In genomic region chr13:44842158-44842557, GRCh38 we compare ENCODE assay signal across 1 cellular context.
A peak's percentile ranks its signal among the peaks of the same experiment; 100 is the strongest.
TF ChIP-seq lines count a peak whose summit lies in the region.

No MANE protein-coding gene starts in this region.

TF ChIP-seq in SK-N-SH, 30 proteins besides CTCF, POLR2A, EP300 and RAD21 (continued from another document):
- TF ChIP-seq, protein P1, sequence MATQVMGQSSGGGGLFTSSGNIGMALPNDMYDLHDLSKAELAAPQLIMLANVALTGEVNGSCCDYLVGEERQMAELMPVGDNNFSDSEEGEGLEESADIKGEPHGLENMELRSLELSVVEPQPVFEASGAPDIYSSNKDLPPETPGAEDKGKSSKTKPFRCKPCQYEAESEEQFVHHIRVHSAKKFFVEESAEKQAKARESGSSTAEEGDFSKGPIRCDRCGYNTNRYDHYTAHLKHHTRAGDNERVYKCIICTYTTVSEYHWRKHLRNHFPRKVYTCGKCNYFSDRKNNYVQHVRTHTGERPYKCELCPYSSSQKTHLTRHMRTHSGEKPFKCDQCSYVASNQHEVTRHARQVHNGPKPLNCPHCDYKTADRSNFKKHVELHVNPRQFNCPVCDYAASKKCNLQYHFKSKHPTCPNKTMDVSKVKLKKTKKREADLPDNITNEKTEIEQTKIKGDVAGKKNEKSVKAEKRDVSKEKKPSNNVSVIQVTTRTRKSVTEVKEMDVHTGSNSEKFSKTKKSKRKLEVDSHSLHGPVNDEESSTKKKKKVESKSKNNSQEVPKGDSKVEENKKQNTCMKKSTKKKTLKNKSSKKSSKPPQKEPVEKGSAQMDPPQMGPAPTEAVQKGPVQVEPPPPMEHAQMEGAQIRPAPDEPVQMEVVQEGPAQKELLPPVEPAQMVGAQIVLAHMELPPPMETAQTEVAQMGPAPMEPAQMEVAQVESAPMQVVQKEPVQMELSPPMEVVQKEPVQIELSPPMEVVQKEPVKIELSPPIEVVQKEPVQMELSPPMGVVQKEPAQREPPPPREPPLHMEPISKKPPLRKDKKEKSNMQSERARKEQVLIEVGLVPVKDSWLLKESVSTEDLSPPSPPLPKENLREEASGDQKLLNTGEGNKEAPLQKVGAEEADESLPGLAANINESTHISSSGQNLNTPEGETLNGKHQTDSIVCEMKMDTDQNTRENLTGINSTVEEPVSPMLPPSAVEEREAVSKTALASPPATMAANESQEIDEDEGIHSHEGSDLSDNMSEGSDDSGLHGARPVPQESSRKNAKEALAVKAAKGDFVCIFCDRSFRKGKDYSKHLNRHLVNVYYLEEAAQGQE (IDR thresholded peaks at IDR 0.05; ENCODE audit: low read depth, low read length), result no peak
- no peak for TF ChIP-seq EZH2phosphoT487 (IDR thresholded peaks at IDR 0.05; ENCODE audit: borderline replicate concordance, low read depth)
- TF ChIP-seq FOXJ3 (CRISPR knock-in tag; IDR thresholded peaks at IDR 0.05), result no peak
- no peak for TF ChIP-seq ZBTB33 (IDR thresholded peaks at IDR 0.05; ENCODE audit: borderline replicate concordance, low read depth)
- peak; percentile 67 for TF ChIP-seq TCF12 (IDR thresholded peaks at IDR 0.05)
- peak; percentile 59; the same call in 1 of the 2 replicates for TF ChIP-seq TEAD4 (IDR thresholded peaks at IDR 0.05; ENCODE audit: borderline replicate concordance, insufficient read depth)
- no peak for TF ChIP-seq RFX5 (IDR thresholded peaks at IDR 0.05; ENCODE audit: low read length)
- TF ChIP-seq, protein P2, sequence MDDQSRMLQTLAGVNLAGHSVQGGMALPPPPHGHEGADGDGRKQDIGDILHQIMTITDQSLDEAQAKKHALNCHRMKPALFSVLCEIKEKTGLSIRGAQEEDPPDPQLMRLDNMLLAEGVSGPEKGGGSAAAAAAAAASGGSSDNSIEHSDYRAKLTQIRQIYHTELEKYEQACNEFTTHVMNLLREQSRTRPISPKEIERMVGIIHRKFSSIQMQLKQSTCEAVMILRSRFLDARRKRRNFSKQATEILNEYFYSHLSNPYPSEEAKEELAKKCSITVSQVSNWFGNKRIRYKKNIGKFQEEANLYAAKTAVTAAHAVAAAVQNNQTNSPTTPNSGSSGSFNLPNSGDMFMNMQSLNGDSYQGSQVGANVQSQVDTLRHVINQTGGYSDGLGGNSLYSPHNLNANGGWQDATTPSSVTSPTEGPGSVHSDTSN (IDR thresholded peaks at IDR 0.05), result peak; percentile 61
- no peak for TF ChIP-seq MAX (IDR thresholded peaks at IDR 0.05; ENCODE audit: low read depth)
- TF ChIP-seq SMC3 (IDR thresholded peaks at IDR 0.05; ENCODE audit: low read depth, low read length), result no peak
- TF ChIP-seq RCOR1 (IDR thresholded peaks at IDR 0.05; ENCODE audit: low read length), result no peak
- TF ChIP-seq FOSL2 (IDR thresholded peaks at IDR 0.05; ENCODE audit: borderline replicate concordance, low read depth), result peak; percentile 86
- peak; percentile 82 for TF ChIP-seq FOXM1 (IDR thresholded peaks at IDR 0.05; ENCODE audit: low read depth)
- TF ChIP-seq MXI1 (IDR thresholded peaks at IDR 0.05; ENCODE audit: low read depth, low read length), result no peak
- TF ChIP-seq NFIC (IDR thresholded peaks at IDR 0.05; ENCODE audit: borderline replicate concordance), result peak; percentile 50
- peak; percentile 88 for TF ChIP-seq JUND (IDR thresholded peaks at IDR 0.05)
